Comparison of ENCODE assay signal across 32 cellular contexts in the genomic region with DNA sequence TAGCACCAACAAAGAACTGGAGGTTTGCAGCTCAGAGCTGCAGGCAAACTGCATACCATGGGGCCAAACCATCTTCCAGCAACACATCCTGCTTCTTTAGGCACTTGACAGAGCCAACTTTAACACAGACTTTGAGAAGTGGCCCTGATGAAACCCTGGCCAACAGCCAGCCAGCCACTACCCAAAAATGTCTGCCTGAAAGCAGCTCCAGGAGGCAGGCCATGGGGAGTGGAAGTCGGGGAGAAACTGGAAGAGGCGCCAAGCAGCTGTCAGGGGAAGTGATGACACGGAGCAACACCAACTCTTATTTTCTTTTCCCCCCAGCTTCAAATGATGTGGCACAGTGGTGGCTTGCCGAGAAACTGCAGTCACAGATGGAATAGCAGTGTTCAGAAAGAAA.
"Had no signal": no experiment of that assay in that cellular context is flagged by ENCODE, and none has a peak within 500 bp of the region (broad histone marks: within the 10 kb centered on the region; RNA-seq: fewer than 3 reads in every experiment).

No MANE protein-coding gene starts in this region.

- H3K9me3 ChIP-seq: SJCRH30 had no signal

- H3K36me3 ChIP-seq: brain microvascular endothelial cell, SJCRH30, WERI-Rb-1 had no signal

- DNase-seq: activated CD4-positive, alpha-beta memory T cell treated with anti-CD3 and anti-CD28 coated beads, Interleukin-2, amount 10 ng/mL, durations not matched to agents 7 days and 5 days; activated CD4-positive, alpha-beta T cell treated with anti-CD3 and anti-CD28 coated beads for 1 hour; activated CD4-positive, alpha-beta T cell treated with anti-CD3 and anti-CD28 coated beads for 48 hours; activated CD4-positive, CD25-positive, alpha-beta regulatory T cell; activated CD8-positive, alpha-beta memory T cell treated with anti-CD3 and anti-CD28 coated beads for 24 hours; activated CD8-positive, alpha-beta memory T cell treated with anti-CD3 and anti-CD28 coated beads, Interleukin-2, amount 10 ng/mL, durations not matched to agents 7 days and 5 days; activated CD8-positive, alpha-beta memory T cell treated with anti-CD3 and anti-CD28 coated beads, Interleukin-2, amount 50 U/mL, for 48 hours; activated effector memory CD4-positive, alpha-beta T cell treated with Interleukin-2 at 50 U/mL for 16 hours; activated naive CD4-positive, alpha-beta T cell treated with anti-CD3 and anti-CD28 coated beads, Interleukin-2, amount 10 ng/mL, durations not matched to agents 7 days and 5 days; activated naive CD8-positive, alpha-beta T cell treated with anti-CD3 and anti-CD28 coated beads for 36 hours; activated T-cell treated with anti-CD3 and anti-CD28 coated beads, Interleukin-2, amount 50 U/mL, for 48 hours; amniotic stem cell; aorta; brain microvascular endothelial cell; MM.1S; NCI-H1092 treated with DMSO at 0.1 percent for 48 hours; NCI-H1417; NCI-H146; NCI-H187; NCI-H2029 treated with DMSO at 0.1 percent for 48 hours; NCI-H2107; NCI-H226; NCI-H524 treated with DMSO at 0.1 percent for 48 hours; NK-92 treated with Interleukin-12 subunit alpha and Interleukin-12 subunit beta, amount 100 ng/mL, for 24 hours; PC-9; SHP77; SJCRH30; T1000; WERI-Rb-1 had no signal

- H3K27me3 ChIP-seq: brain microvascular endothelial cell, SJCRH30 had no signal

- H3K4me3 ChIP-seq: PC-9, SJCRH30, SK-N-MC had no signal

- H3K27ac ChIP-seq: brain microvascular endothelial cell, KMS-11, PC-9, RWPE1, SJCRH30, SK-N-MC, WERI-Rb-1 had no signal

- H3K4me1 ChIP-seq: SJCRH30 had no signal

- ATAC-seq: activated CD8-positive, alpha-beta memory T cell treated with anti-CD3 and anti-CD28 coated beads, Interleukin-2, amount 10 ng/mL, durations not matched to agents 7 days and 5 days had no signal
